Comparison of ENCODE assay signal across 8 cellular contexts in genomic region chr1:181135462-181135781, GRCh38. TPM values are rescaled to one million over a fixed set of nuclear protein-coding genes. Genes with fewer than 3 reads are reported as not detected.
DNase-seq lines count a peak whose midpoint lies in the region; ATAC-seq, FAIRE-seq and TF ChIP-seq lines count a peak whose summit lies in the region.

No MANE protein-coding gene starts in this region.

- DNase-seq in NCI-H2107 treated with DMSO at 0.1 percent for 48 hours (lab: John Stamatoyannopoulos, UW; ENCODE audit: unreplicated experiment) (peak; percentile 34), NCI-H2107 (lab: John Stamatoyannopoulos, UW) (no peak), LoVo (ENCODE audit: low spot score) (peak; percentile 75), adrenal gland (no peak), HepG2 (ENCODE audit: low spot score) (no peak)
- DNase-seq in activated CD4-positive, CD25-positive, alpha-beta regulatory T cell (lab: John Stamatoyannopoulos, UW) = no peak

- no peak overlapping the region for H2AFZ ChIP-seq in HepG2 (ENCODE audit: low read length)

- peak overlapping the region in 1 of 4 donors; percentile 29 for H3K4me3 ChIP-seq in adrenal gland
- H3K4me3 ChIP-seq in HepG2 (replicated peaks in 1 of 3; ENCODE audit: insufficient read depth in 1 of 3, low read depth in 2 of 3, low read length in 3 of 3) = no peak overlapping the region

- H3K27me3 ChIP-seq in adrenal gland = no peaks in the 10 kb centered on the region
- H3K27me3 ChIP-seq in HepG2 (ENCODE audit: control insufficient read depth in 1 of 2, insufficient read depth in 2 of 2, low read length in 2 of 2) = no peaks in the 10 kb centered on the region; a peak in 1 of 5 replicates

- TF ChIP-seq POLR2A in adrenal gland (IDR thresholded peaks at IDR 0.05) (no peak), HepG2 (IDR thresholded peaks at IDR 0.05; ENCODE audit: insufficient read depth in 1 of 2, low read depth in 2 of 2, low read length in 2 of 2) (no peak)

- H3K9ac ChIP-seq in HepG2 (ENCODE audit: insufficient read depth, low read depth, low read length) = no peak overlapping the region

- H3K9me3 ChIP-seq in adrenal gland (replicated peaks in 1 of 3) (no peaks in the 10 kb centered on the region), HepG2 (ENCODE audit: low read length) (no peaks in the 10 kb centered on the region)

- no peak overlapping the region for H3K4me2 ChIP-seq in HepG2 (ENCODE audit: low read depth, low read length)

- no peak for FAIRE-seq in HepG2 (lab: Jason Lieb, UNC)

- H3K36me3 ChIP-seq in adrenal gland (replicated peaks in 1 of 2) (no peaks in the 10 kb centered on the region), HepG2 (replicated peaks in 1 of 2; ENCODE audit: control insufficient read depth in 1 of 2, insufficient read depth in 2 of 2, low read length in 2 of 2) (no peaks in the 10 kb centered on the region)

- POLR2A ChIA-PET in HepG2 (lab: Yijun Ruan, JAX) = interaction anchor here (1.2 to 2.5 kb wide), 5 partner anchors 9 to 47 kb away, joined by 3 to 6 read pairs (median 5); partner anchors contain the start of gene IER5

- peak in 5 of 6 experiments; percentile 21 to 40 (median 24) for TF ChIP-seq CTCF in adrenal gland (IDR thresholded peaks at IDR 0.05)
- TF ChIP-seq CTCF in HepG2 (CRISPR knock-in tag; IDR thresholded peaks at IDR 0.05) = no peak

- no TSS peak for BruUV-seq in HepG2 (replicated peaks; lab: Mats Ljungman, UMichigan)

- TF ChIP-seq RAD21 in HepG2 (CRISPR knock-in tag; IDR thresholded peaks at IDR 0.05) = no peak

- no peaks in the 10 kb centered on the region for H3K79me2 ChIP-seq in HepG2 (ENCODE audit: insufficient read depth, low read length)

- CTCF ChIA-PET in HepG2 (lab: Yijun Ruan, JAX; ENCODE audit: low intra/inter-chr PET ratio, low total read pairs) = no interaction called here

- in situ Hi-C loops in HepG2 (cut with HindIII; ENCODE audit: extremely low pct_ligation_motif_present, low pct_unique_long_range_greater_than_20kb) = loop anchor here (25.0 kb wide), 1 partner anchor 623 kb away; the partner anchor contains the start of gene ACBD6

- H4K20me1 ChIP-seq in HepG2 (ENCODE audit: insufficient read depth, low read length) = no peaks in the 10 kb centered on the region

- ATAC-seq in HepG2 = 0 out of 3 replicates have a peak, but pooled peaks have one; percentile 32
- ATAC-seq in HG02642 (IDR thresholded peaks at IDR 0.05; ENCODE audit: poor library complexity, unreplicated experiment) = no peak
- no peak for ATAC-seq in HG03045 (IDR thresholded peaks at IDR 0.05; ENCODE audit: unreplicated experiment)

- H3K27ac ChIP-seq in adrenal gland (peak overlapping the region in 4 of 5 donors; percentile 46 to 85 (median 64)), HepG2 (ENCODE audit: extremely low read length, insufficient read depth, low read length) (no peak overlapping the region)

- TF ChIP-seq EP300 in HepG2 (IDR thresholded peaks at IDR 0.05; ENCODE audit: low read depth in 2 of 2, low read length in 2 of 2) = no peak
- no peak for TF ChIP-seq EP300 in HepG2 (CRISPR knock-in tag; IDR thresholded peaks at IDR 0.05; ENCODE audit: borderline replicate concordance)

- WGBS in adrenal gland, 4 donors = 78 to 90% (median 87%) methylated on average over 2 of the region's 2 CpGs
- 100% methylated on average over 1 of the region's 2 CpGs for WGBS in HepG2 (ENCODE audit: low lambda C conversion rate)

- intact Hi-C loops in adrenal gland (cut with DNase I) (no loop called here), HepG2 (cut with micrococcal nuclease; ENCODE audit: unreplicated experiment) (no loop called here)

- peaks cover 12 to 18% of the 10 kb centered on the region in 2 donors for H3K4me1 ChIP-seq in adrenal gland (replicated peaks in 1 of 2)
- H3K4me1 ChIP-seq in HepG2 (ENCODE audit: insufficient read depth, low read length) = peaks cover 57% of the 10 kb centered on the region

TF ChIP-seq in HepG2, 621 proteins besides CTCF, POLR2A, EP300 and RAD21 (continues in another document):
- TF ChIP-seq HNRNPH1 (optimal IDR thresholded peaks at IDR 0.05; ENCODE audit: low read depth, low read length) (no peak), SRSF9 (IDR thresholded peaks at IDR 0.05; ENCODE audit: borderline replicate concordance, insufficient read depth, low read depth, low read length, poor library complexity, severe bottlenecking) (no peak), CSRNP2 (CRISPR knock-in tag; conservative IDR thresholded peaks at IDR 0.05; ENCODE audit: low read depth) (no peak), ZNF138 (CRISPR knock-in tag; IDR thresholded peaks at IDR 0.05; ENCODE audit: low read depth) (no peak), SRSF1 (optimal IDR thresholded peaks at IDR 0.05; ENCODE audit: low read depth, low read length) (no peak), ZBTB44 (CRISPR knock-in tag; IDR thresholded peaks at IDR 0.05) (no peak), ZBTB10 (CRISPR knock-in tag; IDR thresholded peaks at IDR 0.05; ENCODE audit: borderline replicate concordance) (no peak), ZNF446 (CRISPR knock-in tag; IDR thresholded peaks at IDR 0.05) (no peak)

RNA-seq across cellular contexts. Expression of gene IER5, which starts 46.9 kb away (rescaled TPM):
- total RNA-seq in adrenal gland (10 to 100 TPM in 5 of 8 donors, 1 to 10 TPM in 3; 6.0 to 19.2 (median 10.9) TPM), HepG2 (2016; rRNA removed; fragmentation: Illumina TruSeq; extraction: Trizol) (3.0 and 3.5 TPM in 2 replicates)
- polyA plus RNA-seq in adrenal gland (1 to 10 TPM; 2.0 to 8.1 (median 7.5) TPM), HepG2 (2011; rRNA removed) (2.5 and 3.1 TPM in 2 replicates)
- 0.71 and 0.81 TPM in 2 replicates for total RNA-seq in HepG2 (2016; cell fraction: cytosol; rRNA removed; fragmentation: Illumina TruSeq; extraction: Trizol; ENCODE audit: low read depth)
- total RNA-seq in HepG2 (2016; cell fraction: insoluble cytoplasmic fraction; rRNA removed; fragmentation: Illumina TruSeq; extraction: Trizol) = 2.3 and 3.4 TPM in 2 replicates
- total RNA-seq in HepG2 (2016; cell fraction: membrane; rRNA removed; fragmentation: Illumina TruSeq; extraction: Trizol) = 2.1 and 2.2 TPM in 2 replicates
- 3.7 and 4.2 TPM in 2 replicates for total RNA-seq in HepG2 (2016; cell fraction: nucleus; rRNA removed; fragmentation: Illumina TruSeq; extraction: Trizol)
- polyA plus RNA-seq in HepG2 (2011; cell fraction: cytosol; rRNA removed) = 2.4 and 2.6 TPM in 2 replicates
- polyA plus RNA-seq in HepG2 (2011; cell fraction: nucleus; rRNA removed) = 4.5 and 4.9 TPM in 2 replicates
- 1.8 and 2.7 TPM in 2 replicates for polyA plus RNA-seq in HepG2 (2012)
- 0.26 TPM in 2 replicates for polyA plus RNA-seq in HepG2 (2016; cell fraction: cytosol; fragmentation: Illumina TruSeq; extraction: Trizol; ENCODE audit: low read depth)
- 1.9 TPM in 2 replicates for polyA plus RNA-seq in HepG2 (2016; cell fraction: insoluble cytoplasmic fraction; fragmentation: Illumina TruSeq; extraction: Trizol; ENCODE audit: low read depth)
- polyA plus RNA-seq in HepG2 (2016; cell fraction: membrane; fragmentation: Illumina TruSeq; extraction: Trizol; ENCODE audit: low read depth) = 0.66 and 0.70 TPM in 2 replicates
- 3.4 and 3.9 TPM in 2 replicates for polyA plus RNA-seq in HepG2 (2016; cell fraction: nucleus; fragmentation: Illumina TruSeq; extraction: Trizol; ENCODE audit: insufficient read depth, low read depth)
- 4.2 and 7.4 TPM in 2 replicates for polyA minus RNA-seq in HepG2 (2011; rRNA and poly(A)+ RNA removed; ENCODE audit: low replicate concordance)
- 2.6 TPM in 2 replicates for polyA minus RNA-seq in HepG2 (2011; cell fraction: cytosol; rRNA and poly(A)+ RNA removed)
- 5.2 and 7.2 TPM in 2 replicates for polyA minus RNA-seq in HepG2 (2011; cell fraction: nucleus; rRNA and poly(A)+ RNA removed)

Comparison
In these comparisons a context has a peak if more than half of its experiments do, and no peak if none do; other contexts are left out.
1. DNase-seq: peak in NCI-H2107 treated with DMSO at 0.1 percent for 48 hours (single experiment) and LoVo (single experiment); none in NCI-H2107 (single experiment), adrenal gland (0 of 7), HepG2 (single experiment) and activated CD4-positive, CD25-positive, alpha-beta regulatory T cell (0 of 4).